21 cellular contexts compared by ENCODE assay signal in genomic region chr1:35777109-35777508, GRCh38. TPM values are rescaled to one million over a fixed set of nuclear protein-coding genes. Genes with fewer than 3 reads are reported as not detected.
A peak's percentile ranks its signal among the peaks of the same experiment; 100 is the strongest.
DNase-seq lines count a peak whose midpoint lies in the region; ATAC-seq, FAIRE-seq and TF ChIP-seq lines count a peak whose summit lies in the region.
"Had no signal": no experiment of that assay in that cellular context is flagged by ENCODE, and none has a peak within 500 bp of the region (broad histone marks: within the 10 kb centered on the region; RNA-seq: fewer than 3 reads in every experiment).

No MANE protein-coding gene starts in this region.

- H3K27ac ChIP-seq in keratinocyte (ENCODE audit: control insufficient read depth, insufficient read depth, low read length): no peak overlapping the region
- no peak overlapping the region for H3K27ac ChIP-seq in HepG2 (ENCODE audit: extremely low read length, insufficient read depth, low read length)
- H3K27ac ChIP-seq: BLaER1, HL-60, RWPE1 had no signal

- no peak for TF ChIP-seq POLR2A in HepG2 (IDR thresholded peaks at IDR 0.05; ENCODE audit: insufficient read depth in 1 of 2, low read depth in 2 of 2, low read length in 2 of 2)

- TF ChIP-seq RAD21 in HepG2 (CRISPR knock-in tag; IDR thresholded peaks at IDR 0.05): no peak

- no peaks in the 10 kb centered on the region for H3K27me3 ChIP-seq in keratinocyte (ENCODE audit: control insufficient read depth, extremely low read depth, insufficient read depth, low read length)
- H3K27me3 ChIP-seq in HepG2 (ENCODE audit: control insufficient read depth in 1 of 2, insufficient read depth in 2 of 2, low read length in 2 of 2): no peaks in the 10 kb centered on the region
- H3K27me3 ChIP-seq: BLaER1 had no signal

- CTCF ChIA-PET in HepG2 (lab: Yijun Ruan, JAX; ENCODE audit: low intra/inter-chr PET ratio, low total read pairs): no interaction called here

- no peaks in the 10 kb centered on the region for H3K9me1 ChIP-seq in keratinocyte (ENCODE audit: control insufficient read depth, extremely low read depth, insufficient read depth, low read length)

- no peak for TF ChIP-seq CTCF in keratinocyte (optimal IDR thresholded peaks at IDR 0.05 in 1 of 3, IDR thresholded peaks at IDR 0.05 in 1 of 3, conservative IDR thresholded peaks at IDR 0.05 in 1 of 3; ENCODE audit: extremely low read depth in 1 of 3, insufficient read depth in 2 of 3, low read length in 3 of 3)
- TF ChIP-seq CTCF in HepG2 (CRISPR knock-in tag; IDR thresholded peaks at IDR 0.05): no peak

- no peaks in the 10 kb centered on the region for H3K9me3 ChIP-seq in keratinocyte (ENCODE audit: control insufficient read depth, low read depth, low read length)
- H3K9me3 ChIP-seq in HepG2 (ENCODE audit: low read length): no peaks in the 10 kb centered on the region
- H3K9me3 ChIP-seq: BLaER1, Caco-2 had no signal

- H3K4me2 ChIP-seq in keratinocyte (ENCODE audit: control insufficient read depth, extremely low read depth, insufficient read depth, low read depth, low read length): no peak overlapping the region
- no peak overlapping the region for H3K4me2 ChIP-seq in HepG2 (ENCODE audit: low read depth, low read length)
- H3K4me2 ChIP-seq: BLaER1 had no signal

- BruUV-seq in HepG2 (replicated peaks; lab: Mats Ljungman, UMichigan): no TSS peak

- dilution Hi-C loops in keratinocyte (cut with MboI; ENCODE audit: extremely low pct_ligation_motif_present, low sequenced_read_pairs): no loop called here

- H2AFZ ChIP-seq in keratinocyte (ENCODE audit: control insufficient read depth, low read length) (peak overlapping the region; percentile 19), HepG2 (ENCODE audit: low read length) (no peak overlapping the region)

- H3K4me3 Mint-ChIP-seq in activated T-helper 17 cell treated with anti-CD3 and anti-CD28 coated beads, Interleukin-2, amount 50 U/mL, for 72 hours: no peak overlapping the region
- H3K4me3 Mint-ChIP-seq: H9 had no signal

- H3K9me3 Mint-ChIP-seq in activated T-helper 17 cell treated with anti-CD3 and anti-CD28 coated beads, Interleukin-2, amount 50 U/mL, for 72 hours: no peaks in the 10 kb centered on the region
- H3K9me3 Mint-ChIP-seq: H9 had no signal

- H3K4me1 ChIP-seq in keratinocyte (ENCODE audit: control insufficient read depth, extremely low read depth, insufficient read depth, low read length) (peaks cover 4% of the 10 kb centered on the region), HepG2 (ENCODE audit: insufficient read depth, low read length) (peaks cover 21% of the 10 kb centered on the region; the same call in 1 of the 2 replicates)
- H3K4me1 ChIP-seq: Caco-2 had no signal

- intact Hi-C loops in HepG2 (cut with micrococcal nuclease; ENCODE audit: unreplicated experiment): no loop called here

- no peaks in the 10 kb centered on the region for H3K36me3 Mint-ChIP-seq in activated T-helper 17 cell treated with anti-CD3 and anti-CD28 coated beads, Interleukin-2, amount 50 U/mL, for 72 hours (ENCODE audit: low read depth)

- POLR2A ChIA-PET in HepG2 (lab: Yijun Ruan, JAX): no interaction called here

- H3K4me3 ChIP-seq in keratinocyte (ENCODE audit: control insufficient read depth in 2 of 3, extremely low read depth in 1 of 3, insufficient read depth in 2 of 3, low read depth in 1 of 3, low read length in 3 of 3) (no peak overlapping the region), HepG2 (replicated peaks in 1 of 3; ENCODE audit: insufficient read depth in 1 of 3, low read depth in 2 of 3, low read length in 3 of 3) (no peak overlapping the region)
- H3K4me3 ChIP-seq: BLaER1 had no signal

- no peaks in the 10 kb centered on the region for H3K27me3 Mint-ChIP-seq in activated T-helper 17 cell treated with anti-CD3 and anti-CD28 coated beads, Interleukin-2, amount 50 U/mL, for 72 hours

- in situ Hi-C loops in HepG2 (cut with HindIII; ENCODE audit: extremely low pct_ligation_motif_present, low pct_unique_long_range_greater_than_20kb): no loop called here

- FAIRE-seq in keratinocyte (lab: Jason Lieb, UNC) (no peak), HepG2 (lab: Jason Lieb, UNC) (no peak)
- FAIRE-seq: HTR-8/SVneo had no signal

- peak overlapping the region; percentile 16 for H3K27ac Mint-ChIP-seq in activated T-helper 17 cell treated with anti-CD3 and anti-CD28 coated beads, Interleukin-2, amount 50 U/mL, for 72 hours
- H3K27ac Mint-ChIP-seq: H9 had no signal

- H3K79me2 ChIP-seq in keratinocyte (ENCODE audit: control insufficient read depth, insufficient read depth, low read length): no peaks in the 10 kb centered on the region
- no peaks in the 10 kb centered on the region for H3K79me2 ChIP-seq in HepG2 (ENCODE audit: insufficient read depth, low read length)

- 100% methylated on average over 1 of the region's 1 CpG for WGBS in HepG2 (ENCODE audit: low lambda C conversion rate)

- ATAC-seq in activated T-helper 17 cell treated with anti-CD3 and anti-CD28 coated beads, Interleukin-2, amount 50 U/mL, for 72 hours (replicated peaks): no peak
- ATAC-seq in HG03442 (IDR thresholded peaks at IDR 0.05; ENCODE audit: unreplicated experiment) (no peak), HG03439 (IDR thresholded peaks at IDR 0.05; ENCODE audit: unreplicated experiment) (no peak), HepG2 (no peak), HG03280 (IDR thresholded peaks at IDR 0.05; ENCODE audit: unreplicated experiment) (no peak)

- DNase-seq in NOMO-1 treated with DMSO at 0.1 percent for 48 hours (lab: John Stamatoyannopoulos, UW; ENCODE audit: unreplicated experiment) (peak; percentile 2), NOMO-1 treated with dmso at 0.1 percent for 144 hours (lab: John Stamatoyannopoulos, UW; ENCODE audit: unreplicated experiment) (no peak), keratinocyte (ENCODE audit: low read depth, low spot score) (no peak), HepG2 (ENCODE audit: low spot score) (no peak)
- DNase-seq: 8988T, Caco-2, EL, H9, NCI-H1105 treated with DMSO at 0.1 percent for 48 hours, NCI-H187, NCI-H446, NCI-H69, OCI-M1 had no signal

- no peaks in the 10 kb centered on the region for H3K36me3 ChIP-seq in keratinocyte (ENCODE audit: control insufficient read depth in 2 of 2, extremely low read depth in 1 of 2, insufficient read depth in 2 of 2, low read length in 2 of 2)
- no peaks in the 10 kb centered on the region for H3K36me3 ChIP-seq in HepG2 (replicated peaks in 1 of 2; ENCODE audit: control insufficient read depth in 1 of 2, insufficient read depth in 2 of 2, low read length in 2 of 2)
- H3K36me3 ChIP-seq: BLaER1 had no signal

- TF ChIP-seq EP300 in HepG2 (IDR thresholded peaks at IDR 0.05; ENCODE audit: low read depth in 2 of 2, low read length in 2 of 2): no peak
- TF ChIP-seq EP300 in HepG2 (CRISPR knock-in tag; IDR thresholded peaks at IDR 0.05; ENCODE audit: borderline replicate concordance): no peak

- peaks cover 15% of the 10 kb centered on the region for H3K4me1 Mint-ChIP-seq in activated T-helper 17 cell treated with anti-CD3 and anti-CD28 coated beads, Interleukin-2, amount 50 U/mL, for 72 hours
- H3K4me1 Mint-ChIP-seq: H9 had no signal

- H4K20me1 ChIP-seq in keratinocyte (ENCODE audit: control insufficient read depth, extremely low read depth, insufficient read depth, low read length) (no peaks in the 10 kb centered on the region), HepG2 (ENCODE audit: insufficient read depth, low read length) (no peaks in the 10 kb centered on the region)
- H4K20me1 ChIP-seq: BLaER1 had no signal

- H3K9ac ChIP-seq in keratinocyte (ENCODE audit: control insufficient read depth, extremely low read depth, insufficient read depth, low read length) (no peak overlapping the region), HepG2 (ENCODE audit: insufficient read depth, low read depth, low read length) (no peak overlapping the region)
- H3K9ac ChIP-seq: BLaER1 had no signal

RNA-seq across cellular contexts. Expression of gene CLSPN, which starts 7.3 kb away (rescaled TPM):
- 10 to 100 TPM; 27.2 to 70.7 TPM for total RNA-seq in activated T-helper 17 cell treated with anti-CD3 and anti-CD28 coated beads, Interleukin-2, amount 50 U/mL, for 72 hours
- polyA plus RNA-seq in keratinocyte: 0.98 to 7.7 TPM (median 4.7 TPM) in 3 replicates
- 0.32 TPM for polyA plus RNA-seq in keratinocyte (2011; ENCODE audit: low read depth)
- 0.84 and 2.9 TPM in 2 replicates for polyA plus RNA-seq in keratinocyte (2011; cell fraction: cytosol; rRNA removed)
- 2.0 and 2.1 TPM in 2 replicates for polyA plus RNA-seq in keratinocyte (2011; cell fraction: nucleus; rRNA removed)
- 0.28 and 7.6 TPM in 2 replicates for polyA plus RNA-seq in keratinocyte (2012; ENCODE audit: low replicate concordance)
- 0.92 to 10.7 TPM (median 8.6 TPM) in 3 replicates for polyA minus RNA-seq in keratinocyte
- 0.38 TPM for polyA minus RNA-seq in keratinocyte (2011; cell fraction: cytosol; rRNA and poly(A)+ RNA removed)
- 0.21 and 2.1 TPM in 2 replicates for polyA minus RNA-seq in keratinocyte (2011; cell fraction: nucleus; rRNA and poly(A)+ RNA removed)
- total RNA-seq in HepG2 (2016; rRNA removed; fragmentation: Illumina TruSeq; extraction: Trizol): 32.5 and 51.7 TPM in 2 replicates
- 4.4 and 6.3 TPM in 2 replicates for total RNA-seq in HepG2 (2016; cell fraction: cytosol; rRNA removed; fragmentation: Illumina TruSeq; extraction: Trizol; ENCODE audit: low read depth)
- total RNA-seq in HepG2 (2016; cell fraction: insoluble cytoplasmic fraction; rRNA removed; fragmentation: Illumina TruSeq; extraction: Trizol): 31.9 and 50.2 TPM in 2 replicates
- total RNA-seq in HepG2 (2016; cell fraction: membrane; rRNA removed; fragmentation: Illumina TruSeq; extraction: Trizol): 6.2 and 8.0 TPM in 2 replicates
- total RNA-seq in HepG2 (2016; cell fraction: nucleus; rRNA removed; fragmentation: Illumina TruSeq; extraction: Trizol): 22.1 and 25.0 TPM in 2 replicates
- polyA plus RNA-seq in HepG2 (2011; rRNA removed): 2.2 and 2.5 TPM in 2 replicates
- polyA plus RNA-seq in HepG2 (2011; cell fraction: cytosol; rRNA removed): 1.6 TPM in 2 replicates
- polyA plus RNA-seq in HepG2 (2011; cell fraction: nucleus; rRNA removed): 1.7 and 2.2 TPM in 2 replicates
- 1.1 and 4.6 TPM in 2 replicates for polyA plus RNA-seq in HepG2 (2012)
- polyA plus RNA-seq in HepG2 (2016; cell fraction: cytosol; fragmentation: Illumina TruSeq; extraction: Trizol; ENCODE audit: low read depth): 0.63 and 0.71 TPM in 2 replicates
- 20.7 and 21.0 TPM in 2 replicates for polyA plus RNA-seq in HepG2 (2016; cell fraction: insoluble cytoplasmic fraction; fragmentation: Illumina TruSeq; extraction: Trizol; ENCODE audit: low read depth)
- 0.34 and 0.68 TPM in 2 replicates for polyA plus RNA-seq in HepG2 (2016; cell fraction: membrane; fragmentation: Illumina TruSeq; extraction: Trizol; ENCODE audit: low read depth)
- polyA plus RNA-seq in HepG2 (2016; cell fraction: nucleus; fragmentation: Illumina TruSeq; extraction: Trizol; ENCODE audit: insufficient read depth, low read depth): 21.6 and 24.4 TPM in 2 replicates
- 3.3 and 40.9 TPM in 2 replicates for polyA minus RNA-seq in HepG2 (2011; rRNA and poly(A)+ RNA removed; ENCODE audit: low replicate concordance)
- 4.3 and 4.4 TPM in 2 replicates for polyA minus RNA-seq in HepG2 (2011; cell fraction: cytosol; rRNA and poly(A)+ RNA removed)
- 3.9 and 4.6 TPM in 2 replicates for polyA minus RNA-seq in HepG2 (2011; cell fraction: nucleus; rRNA and poly(A)+ RNA removed)

RNA-seq across cellular contexts. Expression of gene AGO4, which starts 30.7 kb away (rescaled TPM):
- 1 to 10 TPM; 5.9 to 8.1 TPM for total RNA-seq in activated T-helper 17 cell treated with anti-CD3 and anti-CD28 coated beads, Interleukin-2, amount 50 U/mL, for 72 hours
- polyA plus RNA-seq in keratinocyte: 5.2 to 7.7 TPM (median 6.3 TPM) in 3 replicates
- polyA plus RNA-seq in keratinocyte (2011; ENCODE audit: low read depth): 2.4 TPM
- 3.7 and 7.6 TPM in 2 replicates for polyA plus RNA-seq in keratinocyte (2011; cell fraction: cytosol; rRNA removed)
- 10.5 and 18.0 TPM in 2 replicates for polyA plus RNA-seq in keratinocyte (2011; cell fraction: nucleus; rRNA removed)
- 3.9 and 4.5 TPM in 2 replicates for polyA plus RNA-seq in keratinocyte (2012; ENCODE audit: low replicate concordance)
- 12.5 to 44.7 TPM (median 20.7 TPM) in 3 replicates for polyA minus RNA-seq in keratinocyte
- 10.4 TPM for polyA minus RNA-seq in keratinocyte (2011; cell fraction: cytosol; rRNA and poly(A)+ RNA removed)
- polyA minus RNA-seq in keratinocyte (2011; cell fraction: nucleus; rRNA and poly(A)+ RNA removed): 9.0 and 17.8 TPM in 2 replicates
- total RNA-seq in HepG2 (2016; rRNA removed; fragmentation: Illumina TruSeq; extraction: Trizol): 6.0 and 6.8 TPM in 2 replicates
- 3.0 and 4.0 TPM in 2 replicates for total RNA-seq in HepG2 (2016; cell fraction: cytosol; rRNA removed; fragmentation: Illumina TruSeq; extraction: Trizol; ENCODE audit: low read depth)
- 4.8 and 6.6 TPM in 2 replicates for total RNA-seq in HepG2 (2016; cell fraction: insoluble cytoplasmic fraction; rRNA removed; fragmentation: Illumina TruSeq; extraction: Trizol)
- 4.0 and 7.0 TPM in 2 replicates for total RNA-seq in HepG2 (2016; cell fraction: membrane; rRNA removed; fragmentation: Illumina TruSeq; extraction: Trizol)
- total RNA-seq in HepG2 (2016; cell fraction: nucleus; rRNA removed; fragmentation: Illumina TruSeq; extraction: Trizol): 8.4 and 9.1 TPM in 2 replicates
- 13.8 and 14.6 TPM in 2 replicates for polyA plus RNA-seq in HepG2 (2011; rRNA removed)
- 8.4 and 8.5 TPM in 2 replicates for polyA plus RNA-seq in HepG2 (2011; cell fraction: cytosol; rRNA removed)
- 15.1 and 16.9 TPM in 2 replicates for polyA plus RNA-seq in HepG2 (2011; cell fraction: nucleus; rRNA removed)
- 8.8 and 9.8 TPM in 2 replicates for polyA plus RNA-seq in HepG2 (2012)
- 0.53 and 1.4 TPM in 2 replicates for polyA plus RNA-seq in HepG2 (2016; cell fraction: cytosol; fragmentation: Illumina TruSeq; extraction: Trizol; ENCODE audit: low read depth)
- polyA plus RNA-seq in HepG2 (2016; cell fraction: insoluble cytoplasmic fraction; fragmentation: Illumina TruSeq; extraction: Trizol; ENCODE audit: low read depth): 3.8 and 5.2 TPM in 2 replicates
- polyA plus RNA-seq in HepG2 (2016; cell fraction: membrane; fragmentation: Illumina TruSeq; extraction: Trizol; ENCODE audit: low read depth): 2.3 and 3.6 TPM in 2 replicates
- 10.2 and 12.8 TPM in 2 replicates for polyA plus RNA-seq in HepG2 (2016; cell fraction: nucleus; fragmentation: Illumina TruSeq; extraction: Trizol; ENCODE audit: insufficient read depth, low read depth)
- 17.3 and 43.6 TPM in 2 replicates for polyA minus RNA-seq in HepG2 (2011; rRNA and poly(A)+ RNA removed; ENCODE audit: low replicate concordance)
- polyA minus RNA-seq in HepG2 (2011; cell fraction: cytosol; rRNA and poly(A)+ RNA removed): 13.8 and 14.4 TPM in 2 replicates
- polyA minus RNA-seq in HepG2 (2011; cell fraction: nucleus; rRNA and poly(A)+ RNA removed): 25.6 and 31.6 TPM in 2 replicates

RNA-seq across cellular contexts. Expression of gene C1orf216, which starts 58.4 kb away (rescaled TPM):
- total RNA-seq in activated T-helper 17 cell treated with anti-CD3 and anti-CD28 coated beads, Interleukin-2, amount 50 U/mL, for 72 hours: 10 to 100 TPM; 11.5 to 21.1 TPM
- 10.0 to 10.4 TPM (median 10.1 TPM) in 3 replicates for polyA plus RNA-seq in keratinocyte
- polyA plus RNA-seq in keratinocyte (2011; ENCODE audit: low read depth): 5.1 TPM
- polyA plus RNA-seq in keratinocyte (2011; cell fraction: cytosol; rRNA removed): 10.1 and 10.3 TPM in 2 replicates
- 17.1 and 17.5 TPM in 2 replicates for polyA plus RNA-seq in keratinocyte (2011; cell fraction: nucleus; rRNA removed)
- polyA plus RNA-seq in keratinocyte (2012; ENCODE audit: low replicate concordance): 6.0 and 10.4 TPM in 2 replicates
- 10.9 to 11.3 TPM (median 11.2 TPM) in 3 replicates for polyA minus RNA-seq in keratinocyte
- polyA minus RNA-seq in keratinocyte (2011; cell fraction: cytosol; rRNA and poly(A)+ RNA removed): 7.5 TPM
- 4.0 and 6.5 TPM in 2 replicates for polyA minus RNA-seq in keratinocyte (2011; cell fraction: nucleus; rRNA and poly(A)+ RNA removed)
- 1.1 TPM in 2 replicates for total RNA-seq in HepG2 (2016; rRNA removed; fragmentation: Illumina TruSeq; extraction: Trizol)
- total RNA-seq in HepG2 (2016; cell fraction: cytosol; rRNA removed; fragmentation: Illumina TruSeq; extraction: Trizol; ENCODE audit: low read depth): 0.44 TPM in 1 of 2 replicates, not detected in the other
- 0.80 and 0.98 TPM in 2 replicates for total RNA-seq in HepG2 (2016; cell fraction: insoluble cytoplasmic fraction; rRNA removed; fragmentation: Illumina TruSeq; extraction: Trizol)
- 0.79 and 0.83 TPM in 2 replicates for total RNA-seq in HepG2 (2016; cell fraction: membrane; rRNA removed; fragmentation: Illumina TruSeq; extraction: Trizol)
- total RNA-seq in HepG2 (2016; cell fraction: nucleus; rRNA removed; fragmentation: Illumina TruSeq; extraction: Trizol): 1.1 and 1.4 TPM in 2 replicates
- polyA plus RNA-seq in HepG2 (2011; rRNA removed): 0.37 and 0.48 TPM in 2 replicates
- 0.14 and 0.17 TPM in 2 replicates for polyA plus RNA-seq in HepG2 (2011; cell fraction: cytosol; rRNA removed)
- 1.5 and 1.8 TPM in 2 replicates for polyA plus RNA-seq in HepG2 (2011; cell fraction: nucleus; rRNA removed)
- polyA plus RNA-seq in HepG2 (2012): 0.35 and 0.40 TPM in 2 replicates
- 0.09 and 0.19 TPM in 2 replicates for polyA plus RNA-seq in HepG2 (2016; cell fraction: cytosol; fragmentation: Illumina TruSeq; extraction: Trizol; ENCODE audit: low read depth)
- 0.72 and 0.88 TPM in 2 replicates for polyA plus RNA-seq in HepG2 (2016; cell fraction: insoluble cytoplasmic fraction; fragmentation: Illumina TruSeq; extraction: Trizol; ENCODE audit: low read depth)
- 0.23 TPM in 2 replicates for polyA plus RNA-seq in HepG2 (2016; cell fraction: membrane; fragmentation: Illumina TruSeq; extraction: Trizol; ENCODE audit: low read depth)
- 5.6 and 6.7 TPM in 2 replicates for polyA plus RNA-seq in HepG2 (2016; cell fraction: nucleus; fragmentation: Illumina TruSeq; extraction: Trizol; ENCODE audit: insufficient read depth, low read depth)
- polyA minus RNA-seq in HepG2 (2011; rRNA and poly(A)+ RNA removed; ENCODE audit: low replicate concordance): 0.32 and 19.3 TPM in 2 replicates
- polyA minus RNA-seq in HepG2 (2011; cell fraction: cytosol; rRNA and poly(A)+ RNA removed): not detected in 2 replicates
- 0.37 and 0.77 TPM in 2 replicates for polyA minus RNA-seq in HepG2 (2011; cell fraction: nucleus; rRNA and poly(A)+ RNA removed)
